In the genomic region with DNA sequence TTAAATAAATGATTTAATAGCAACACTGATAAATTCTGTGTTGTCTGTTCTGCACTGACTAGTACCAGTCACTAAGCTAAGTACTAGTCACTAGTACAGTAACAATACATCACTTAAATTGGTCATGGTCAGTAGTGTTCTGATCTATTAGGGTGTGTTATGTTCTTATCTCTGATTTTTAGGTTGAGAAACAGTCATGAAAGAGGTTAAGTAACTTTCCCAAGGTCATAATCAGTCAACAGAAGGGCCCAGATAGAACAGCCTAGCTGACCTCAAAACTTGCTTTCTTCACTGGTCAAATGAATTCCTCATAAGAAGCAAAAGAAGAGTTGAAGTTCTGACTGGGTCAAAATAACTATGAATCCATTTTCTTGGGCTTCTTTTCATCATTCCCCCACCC, we compare ENCODE assay signal across 9 cellular contexts.
"Had no signal": no experiment of that assay in that cellular context is flagged by ENCODE, and none has a peak within 500 bp of the region (broad histone marks: within the 10 kb centered on the region; RNA-seq: fewer than 3 reads in every experiment).

No MANE protein-coding gene starts in this region.

- ATAC-seq: HCT116, HepG2 had no signal

- H3K9me3 ChIP-seq: HAP-1 had no signal

- H3K36me3 Mint-ChIP-seq: IgD-negative memory B cell had no signal

- H3K4me1 Mint-ChIP-seq: IgD-negative memory B cell had no signal

- DNase-seq: GM23248, GOT3, H7, HFFc6 had no signal

- H2AFZ ChIP-seq: GM23248 had no signal

- H3K4me3 Mint-ChIP-seq: HFFc6, IgD-negative memory B cell had no signal

- H3K9ac ChIP-seq: GM23248 had no signal

- H3K36me3 ChIP-seq: HAP-1 had no signal

- FAIRE-seq: HepG2 had no signal

- H3K4me3 ChIP-seq: GM23248, HAP-1 had no signal

- H3K27me3 Mint-ChIP-seq: IgD-negative memory B cell had no signal

- H3K4me1 ChIP-seq: HAP-1 had no signal

- H3K27ac ChIP-seq: GM23248, HL-60 had no signal

- H3K27ac Mint-ChIP-seq: HFFc6, IgD-negative memory B cell had no signal
